In genomic region chr9:84669008-84669292, GRCh38 we compare ENCODE assay signal across 8 cellular contexts. TPM values are rescaled to one million over a fixed set of nuclear protein-coding genes. Genes with fewer than 3 reads are reported as not detected.
A peak's percentile ranks its signal among the peaks of the same experiment; 100 is the strongest.
DNase-seq lines count a peak whose midpoint lies in the region; ATAC-seq and TF ChIP-seq lines count a peak whose summit lies in the region.

No MANE protein-coding gene starts in this region.

- WGBS in smooth muscle cell (ENCODE audit: low lambda C conversion rate): 5% methylated on average over 8 of the region's 8 CpGs

- no peaks in the 10 kb centered on the region for H3K36me3 Mint-ChIP-seq in activated T-cell treated with anti-CD3 and anti-CD28 coated beads, Interleukin-2, amount 50 U/mL, for 72 hours (ENCODE audit: insufficient read depth in 2 of 2)

- H3K9me3 ChIP-seq in smooth muscle cell (replicated peaks; ENCODE audit: low read depth) (no peaks in the 10 kb centered on the region), mucosa of descending colon (no peaks in the 10 kb centered on the region)

- H3K9me3 Mint-ChIP-seq in activated T-cell treated with anti-CD3 and anti-CD28 coated beads, Interleukin-2, amount 50 U/mL, for 72 hours: no peaks in the 10 kb centered on the region

- H3K36me3 ChIP-seq in smooth muscle cell (ENCODE audit: low read depth): no peaks in the 10 kb centered on the region
- no peaks in the 10 kb centered on the region for H3K36me3 ChIP-seq in mucosa of descending colon (ENCODE audit: low read depth)

- H3K27me3 Mint-ChIP-seq in activated T-cell treated with anti-CD3 and anti-CD28 coated beads, Interleukin-2, amount 50 U/mL, for 72 hours (ENCODE audit: low read depth): peaks cover 63% of the 10 kb centered on the region

- ATAC-seq in activated T-cell treated with anti-CD3 and anti-CD28 coated beads, Interleukin-2, amount 50 U/mL, for 72 hours (replicated peaks in 1 of 2): no peak
- no peak for ATAC-seq in mucosa of descending colon

- intact Hi-C loops in mucosa of descending colon (cut with DNase I, micrococcal nuclease): no loop called here

- H3K4me1 Mint-ChIP-seq in activated T-cell treated with anti-CD3 and anti-CD28 coated beads, Interleukin-2, amount 50 U/mL, for 72 hours (ENCODE audit: low read depth): peaks cover 12% of the 10 kb centered on the region

- peak overlapping the region; percentile 74 for H2AFZ ChIP-seq in smooth muscle cell (ENCODE audit: low read depth)

- H3K4me1 ChIP-seq in smooth muscle cell (ENCODE audit: low read depth) (no peaks in the 10 kb centered on the region), mucosa of descending colon (ENCODE audit: low read depth) (peaks cover 19% of the 10 kb centered on the region)

- no peak overlapping the region for H3K27ac Mint-ChIP-seq in activated T-cell treated with anti-CD3 and anti-CD28 coated beads, Interleukin-2, amount 50 U/mL, for 72 hours

- H3K27ac ChIP-seq in smooth muscle cell (ENCODE audit: low read depth): no peak overlapping the region

- peak overlapping the region; percentile 76 to 80 for H3K4me3 Mint-ChIP-seq in activated T-cell treated with anti-CD3 and anti-CD28 coated beads, Interleukin-2, amount 50 U/mL, for 72 hours

- peak overlapping the region; percentile 57 for H3K4me3 ChIP-seq in smooth muscle cell
- no peak overlapping the region for H3K4me3 ChIP-seq in mucosa of descending colon

- no peaks in the 10 kb centered on the region for H3F3A ChIP-seq in smooth muscle cell (ENCODE audit: low read depth)

- TF ChIP-seq CTCF in GM13976 (IDR thresholded peaks at IDR 0.05; ENCODE audit: borderline replicate concordance, control extremely low read depth, extremely low read depth, insufficient read depth, missing control alignments) (no peak), smooth muscle cell (IDR thresholded peaks at IDR 0.05; ENCODE audit: borderline replicate concordance, insufficient read depth, poor library complexity, severe bottlenecking) (no peak), mucosa of descending colon (IDR thresholded peaks at IDR 0.05) (no peak)

- peak overlapping the region; percentile 92 for H3K4me2 ChIP-seq in smooth muscle cell

- no peaks in the 10 kb centered on the region for H4K20me1 ChIP-seq in smooth muscle cell (ENCODE audit: low read depth)

- no peaks in the 10 kb centered on the region for H3K79me2 ChIP-seq in smooth muscle cell (ENCODE audit: low read depth)

- in situ Hi-C loops in GM13976 (cut with MboI; ENCODE audit: low sequenced_read_pairs, unreplicated experiment): no loop called here

- DNase-seq in GM13976 (ENCODE audit: low spot score) (peak; percentile 34), hepatic stellate cell (ENCODE audit: low spot score) (peak; percentile 28), smooth muscle cell (lab: John Stamatoyannopoulos, UW; ENCODE audit: unreplicated experiment) (no peak), NCI-H748 treated with DMSO at 0.1 percent for 48 hours (lab: John Stamatoyannopoulos, UW) (no peak), NCI-H82 treated with DMSO at 0.1 percent for 48 hours (lab: John Stamatoyannopoulos, UW; ENCODE audit: unreplicated experiment) (no peak), mucosa of descending colon (no peak), NCI-H1092 (lab: John Stamatoyannopoulos, UW) (no peak)
- no peak for DNase-seq in activated T-cell treated with anti-CD3 and anti-CD28 coated beads, Interleukin-2, amount 50 U/mL, for 72 hours

- peaks cover 56% of the 10 kb centered on the region for H3K27me3 ChIP-seq in smooth muscle cell (ENCODE audit: low read depth)

- H3K9ac ChIP-seq in smooth muscle cell (ENCODE audit: low read depth): no peak overlapping the region

RNA-seq across cellular contexts. Expression of gene NTRK2, which starts 0.6 kb away (rescaled TPM):
- total RNA-seq in activated T-cell treated with anti-CD3 and anti-CD28 coated beads, Interleukin-2, amount 50 U/mL, for 72 hours: 1 to 10 TPM in 1 of 2 donors, under 1 TPM in 1; 0.41 to 3.3 TPM
- total RNA-seq in smooth muscle cell (2.2 and 3.9 TPM in 2 replicates), mucosa of descending colon (1 to 10 TPM; 1.7 to 3.5 (median 2.5) TPM)
- polyA plus RNA-seq in smooth muscle cell: 1.4 and 1.7 TPM in 2 replicates

Comparison
In these comparisons a context has a peak if more than half of its experiments do, and no peak if none do; other contexts are left out.
1. DNase-seq: peak in GM13976 (single experiment) and hepatic stellate cell (single experiment); none in activated T-cell treated with anti-CD3 and anti-CD28 coated beads, Interleukin-2, amount 50 U/mL, for 72 hours (0 of 2), smooth muscle cell (single experiment), NCI-H748 treated with DMSO at 0.1 percent for 48 hours (single experiment), NCI-H82 treated with DMSO at 0.1 percent for 48 hours (single experiment), mucosa of descending colon (0 of 3) and NCI-H1092 (single experiment).